In genomic region chr3:51994530-51994929, GRCh38 we compare ENCODE assay signal across 8 cellular contexts. TPM values are rescaled to one million over a fixed set of nuclear protein-coding genes. Genes with fewer than 3 reads are reported as not detected.
DNase-seq lines count a peak whose midpoint lies in the region; ATAC-seq and TF ChIP-seq lines count a peak whose summit lies in the region.

No MANE protein-coding gene starts in this region.

- peaks cover 5% of the 10 kb centered on the region; the same call in 1 of the 2 replicates for H4K20me1 ChIP-seq in DOHH2 (ENCODE audit: control insufficient read depth, insufficient read depth, low read depth, low read length)

- H3K27ac Mint-ChIP-seq in osteocyte (ENCODE audit: unreplicated experiment), result peak overlapping the region; percentile 100

- H3K9me3 ChIP-seq in DOHH2 (ENCODE audit: control insufficient read depth, insufficient read depth, low read length), result no peaks in the 10 kb centered on the region

- peaks cover 24% of the 10 kb centered on the region for H3K79me2 ChIP-seq in DOHH2 (ENCODE audit: control insufficient read depth, low read length)

- H3K9me2 ChIP-seq in DOHH2 (replicated peaks; ENCODE audit: control insufficient read depth, low read length), result no peaks in the 10 kb centered on the region

- peak overlapping the region; percentile 93 for H3K4me2 ChIP-seq in DOHH2 (ENCODE audit: low read length)

- peaks cover 8% of the 10 kb centered on the region for H3K27me3 Mint-ChIP-seq in osteocyte (ENCODE audit: unreplicated experiment)

- H3K4me1 ChIP-seq in DOHH2 (ENCODE audit: control insufficient read depth, low read length), result peaks cover 38% of the 10 kb centered on the region

- peaks cover 44% of the 10 kb centered on the region for H3K36me3 ChIP-seq in DOHH2 (ENCODE audit: control insufficient read depth, low read length)

- peak overlapping the region; percentile 100 for H3K4me3 Mint-ChIP-seq in osteocyte (ENCODE audit: unreplicated experiment)

- H3F3A ChIP-seq in DOHH2 (ENCODE audit: control insufficient read depth, insufficient read depth), result peaks cover 43% of the 10 kb centered on the region

- H3K4me3 ChIP-seq in DOHH2 (ENCODE audit: low read length), result peak overlapping the region; percentile 99
- H3K4me3 ChIP-seq in epithelial cell of esophagus (ENCODE audit: low read length), result peak overlapping the region; percentile 93

- H3K36me3 Mint-ChIP-seq in osteocyte (ENCODE audit: unreplicated experiment), result peaks cover 19% of the 10 kb centered on the region

- no peak for DNase-seq in epithelial cell of esophagus (ENCODE audit: low read depth)
- no peak for DNase-seq in osteocyte (ENCODE audit: extremely low spot score, unreplicated experiment)
- no peak for DNase-seq in NCI-H69 (lab: John Stamatoyannopoulos, UW)
- DNase-seq in NCI-H2196 treated with DMSO at 0.1 percent for 48 hours (lab: John Stamatoyannopoulos, UW; ENCODE audit: unreplicated experiment), result no peak
- DNase-seq in NCI-H187 treated with DMSO at 0.1 percent for 48 hours (lab: John Stamatoyannopoulos, UW), result no peak

- H3K27ac ChIP-seq in DOHH2 (ENCODE audit: low read depth, low read length), result peak overlapping the region; percentile 76

- H3K27me3 ChIP-seq in DOHH2 (ENCODE audit: control insufficient read depth, low read length), result peaks cover 5% of the 10 kb centered on the region; the same call in 1 of the 2 replicates

- no peaks in the 10 kb centered on the region for H3K9me3 Mint-ChIP-seq in osteocyte (ENCODE audit: unreplicated experiment)

- ATAC-seq in GM18907 (IDR thresholded peaks at IDR 0.05; ENCODE audit: unreplicated experiment), result no peak

- TF ChIP-seq CTCF in DOHH2 (IDR thresholded peaks at IDR 0.05; ENCODE audit: low read depth, low read length, poor library complexity, severe bottlenecking) (no peak), epithelial cell of esophagus (IDR thresholded peaks at IDR 0.05; ENCODE audit: insufficient read depth, low read depth, low read length, missing control alignments) (no peak), osteocyte (IDR thresholded peaks at IDR 0.05) (no peak)

- H3K4me1 Mint-ChIP-seq in osteocyte (ENCODE audit: unreplicated experiment), result peaks cover 21% of the 10 kb centered on the region

TF ChIP-seq in PFSK-1, 5 proteins besides CTCF, POLR2A, EP300 and RAD21:
- TF ChIP-seq POLR2AphosphoS5 (IDR thresholded peaks at IDR 0.05; ENCODE audit: low read depth, low read length) (0 out of 2 replicates have a peak, but pooled peaks have one; percentile 4), SIN3A (IDR thresholded peaks at IDR 0.05; ENCODE audit: borderline replicate concordance, insufficient read depth, low read length) (no peak), REST (IDR thresholded peaks at IDR 0.05; ENCODE audit: insufficient read depth in 1 of 2, low read depth in 2 of 2, low read length in 2 of 2) (no peak), FOXP2 (optimal IDR thresholded peaks at IDR 0.05; ENCODE audit: borderline replicate concordance, extremely low read depth, extremely low read length, insufficient read depth) (no peak), TAF1 (IDR thresholded peaks at IDR 0.05; ENCODE audit: borderline replicate concordance, insufficient read depth, low read length) (no peak)

RNA-seq across cellular contexts. Expression of gene RPL29, which starts 1.2 kb away (rescaled TPM):
- polyA plus RNA-seq in PFSK-1 (2012; ENCODE audit: insufficient read length, low read depth), result 2,021 TPM
- 881 and 957 TPM in 2 replicates for total RNA-seq in osteocyte

RNA-seq across cellular contexts. Expression of gene ACY1, which starts 11.2 kb away (rescaled TPM):
- 71.1 TPM for polyA plus RNA-seq in PFSK-1 (2012; ENCODE audit: insufficient read length, low read depth)
- total RNA-seq in osteocyte, result 31.0 and 40.1 TPM in 2 replicates

RNA-seq across cellular contexts. Expression of gene ABHD14A, which starts 19.7 kb away (rescaled TPM):
- polyA plus RNA-seq in PFSK-1 (2012; ENCODE audit: insufficient read length, low read depth), result 14.8 TPM
- total RNA-seq in osteocyte, result 12.2 and 14.6 TPM in 2 replicates

RNA-seq across cellular contexts. Expression of gene ABHD14B, which starts 20.7 kb away (rescaled TPM):
- 53.4 TPM for polyA plus RNA-seq in PFSK-1 (2012; ENCODE audit: insufficient read length, low read depth)
- total RNA-seq in osteocyte, result 42.7 and 45.2 TPM in 2 replicates

RNA-seq across cellular contexts. Expression of gene PCBP4, which starts 27.3 kb away (rescaled TPM):
- 147 TPM for polyA plus RNA-seq in PFSK-1 (2012; ENCODE audit: insufficient read length, low read depth)
- 47.5 and 50.8 TPM in 2 replicates for total RNA-seq in osteocyte
